ENCODE assay signal across 1 cellular context in genomic region chr2:96264086-96264485, GRCh38.
TF ChIP-seq lines count a peak whose summit lies in the region.

No MANE protein-coding gene starts in this region.

TF ChIP-seq in endothelial cell of umbilical vein, 7 proteins besides CTCF, POLR2A, EP300 and RAD21:
- TF ChIP-seq MAX (IDR thresholded peaks at IDR 0.05; ENCODE audit: insufficient read depth, insufficient read length): no peak
- TF ChIP-seq MYC (IDR thresholded peaks at IDR 0.05; ENCODE audit: low read depth, low read length): no peak
- TF ChIP-seq JUN (IDR thresholded peaks at IDR 0.05; ENCODE audit: borderline replicate concordance, insufficient read depth, insufficient read length, low read depth): no peak
- no peak for TF ChIP-seq GATA2 (IDR thresholded peaks at IDR 0.05; ENCODE audit: insufficient read depth, insufficient read length, low read depth, low read length)
- no peak for TF ChIP-seq FOS (IDR thresholded peaks at IDR 0.05; ENCODE audit: borderline replicate concordance, insufficient read depth, low read length)
- TF ChIP-seq POLR2AphosphoS5 (IDR thresholded peaks at IDR 0.05; ENCODE audit: insufficient read depth, low read depth, low read length): no peak
- no peak for TF ChIP-seq EZH2 (IDR thresholded peaks at IDR 0.05; ENCODE audit: borderline replicate concordance, low read depth, low read length, severe bottlenecking)
